22 cellular contexts compared by ENCODE assay signal in the genomic region with DNA sequence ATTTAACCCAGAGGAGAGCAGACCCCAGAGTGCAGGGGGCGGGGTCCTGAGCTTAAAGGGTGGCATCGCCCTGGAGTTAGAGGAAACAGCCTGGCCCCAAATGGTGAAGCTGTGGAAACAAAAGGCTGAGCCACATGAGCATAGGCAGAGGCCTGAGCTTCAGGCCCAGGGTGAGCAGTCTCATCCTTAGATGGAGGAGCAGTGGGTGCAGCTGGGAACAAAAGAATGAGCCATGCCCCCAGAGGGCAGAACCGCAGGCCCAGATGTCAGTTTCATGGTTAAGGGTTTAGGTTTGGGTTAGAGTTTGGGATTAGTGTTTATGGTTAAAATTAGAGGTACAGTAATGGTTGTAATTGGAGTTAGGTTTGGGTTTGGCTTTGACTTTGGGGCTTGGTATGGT. TPM values are rescaled to one million over a fixed set of nuclear protein-coding genes. Genes with fewer than 3 reads are reported as not detected.
A peak's percentile ranks its signal among the peaks of the same experiment; 100 is the strongest.
DNase-seq lines count a peak whose midpoint lies in the region; ATAC-seq, FAIRE-seq and TF ChIP-seq lines count a peak whose summit lies in the region.
"Had no signal": no experiment of that assay in that cellular context is flagged by ENCODE, and none has a peak within 500 bp of the region (broad histone marks: within the 10 kb centered on the region; RNA-seq: fewer than 3 reads in every experiment).

No MANE protein-coding gene starts in this region.

- H4K20me1 ChIP-seq in KMS-11 (ENCODE audit: insufficient read depth): no peaks in the 10 kb centered on the region
- no peaks in the 10 kb centered on the region for H4K20me1 ChIP-seq in osteoblast (ENCODE audit: insufficient read depth, low read length)
- H4K20me1 ChIP-seq: BLaER1 treated with 17β-estradiol and CSF1 and Interleukin-3, amounts not matched to agents 10 nM and 100 nM had no signal

- H3K79me2 ChIP-seq in KMS-11 (ENCODE audit: insufficient read depth, low read depth): no peaks in the 10 kb centered on the region
- H3K79me2 ChIP-seq in osteoblast (ENCODE audit: insufficient read depth, low read length): no peaks in the 10 kb centered on the region

- H3K27me3 ChIP-seq in KMS-11 (ENCODE audit: insufficient read depth, low read depth) (no peaks in the 10 kb centered on the region), osteoblast (ENCODE audit: insufficient read depth, low read length) (no peaks in the 10 kb centered on the region)
- H3K27me3 ChIP-seq: BLaER1 treated with 17β-estradiol and CSF1 and Interleukin-3, amounts not matched to agents 10 nM and 100 nM had no signal

- H3K4me2 ChIP-seq in KMS-11 (peak overlapping the region; percentile 63; the same call in 1 of the 2 replicates), osteoblast (ENCODE audit: insufficient read depth, low read length) (no peak overlapping the region)
- H3K4me2 ChIP-seq: A549; BLaER1 treated with 17β-estradiol and CSF1 and Interleukin-3, amounts not matched to agents 10 nM and 100 nM had no signal

- no peak overlapping the region for H3K9ac ChIP-seq in KMS-11
- H3K9ac ChIP-seq: BLaER1 treated with 17β-estradiol and CSF1 and Interleukin-3, amounts not matched to agents 10 nM and 100 nM had no signal

- TF ChIP-seq CTCF in KMS-11 (conservative IDR thresholded peaks at IDR 0.05; ENCODE audit: low read depth, low read length) (no peak), osteoblast (IDR thresholded peaks at IDR 0.05; ENCODE audit: extremely low read depth, low read depth, low read length) (no peak)

- H3K4me3 ChIP-seq in KMS-11 (IDR thresholded peaks at IDR 0.05; ENCODE audit: insufficient read depth, low read depth, low read length) (no peak overlapping the region), osteoblast (ENCODE audit: insufficient read depth, low read length) (no peak overlapping the region)
- H3K4me3 ChIP-seq: A549; BLaER1 treated with 17β-estradiol and CSF1 and Interleukin-3, amounts not matched to agents 10 nM and 100 nM had no signal

- H3K36me3 ChIP-seq in KMS-11 (ENCODE audit: insufficient read depth) (no peaks in the 10 kb centered on the region), osteoblast (ENCODE audit: insufficient read depth, low read length) (no peaks in the 10 kb centered on the region)

- peak; percentile 5 for FAIRE-seq in GM12891 (lab: Jason Lieb, UNC)
- FAIRE-seq: A549, D721Med, G401.6, GM12892, GM19239 had no signal

- TF ChIP-seq POLR2A in GM12891 (IDR thresholded peaks at IDR 0.05; ENCODE audit: low read depth, low read length): no peak

- H3K27ac ChIP-seq in KMS-11: peak overlapping the region; percentile 55; the same call in 1 of the 2 replicates
- H3K27ac ChIP-seq in osteoblast (ENCODE audit: low read depth, low read length): no peak overlapping the region
- H3K27ac ChIP-seq: 22Rv1; A549; BLaER1 treated with 17β-estradiol and CSF1 and Interleukin-3, amounts not matched to agents 10 nM and 100 nM; C4-2B had no signal

- H3K4me1 ChIP-seq in KMS-11 (ENCODE audit: low read depth, poor library complexity, severe bottlenecking): peaks cover 52% of the 10 kb centered on the region
- no peaks in the 10 kb centered on the region for H3K4me1 ChIP-seq in osteoblast (ENCODE audit: insufficient read depth, low read length)
- H3K4me1 ChIP-seq: A549; BLaER1 treated with 17β-estradiol and CSF1 and Interleukin-3, amounts not matched to agents 10 nM and 100 nM; Caco-2 had no signal

- no peak for ATAC-seq in HG02885 (IDR thresholded peaks at IDR 0.05; ENCODE audit: poor library complexity, unreplicated experiment)
- no peak for ATAC-seq in GM18870 (IDR thresholded peaks at IDR 0.05; ENCODE audit: unreplicated experiment)
- ATAC-seq: A549; CD8-positive, alpha-beta T cell had no signal

- no peaks in the 10 kb centered on the region for H3K9me3 ChIP-seq in osteoblast (ENCODE audit: low read depth, low read length)
- H3K9me3 ChIP-seq: A549, Caco-2 had no signal

- no peak for DNase-seq in GM12891 (ENCODE audit: insufficient read length, low spot score)
- peak; percentile 29 for DNase-seq in osteoblast (ENCODE audit: insufficient read length, low spot score, missing footprints)
- DNase-seq: AML-193; Caco-2; Calu3; CD4-positive, alpha-beta T cell; CD8-positive, alpha-beta T cell; DMS79 treated with DMSO at 0.1 percent for 48 hours; GF-D8 had no signal

- H2AFZ ChIP-seq in KMS-11 (ENCODE audit: low read depth): no peak overlapping the region
- H2AFZ ChIP-seq in osteoblast (ENCODE audit: low read length): no peak overlapping the region

TF ChIP-seq in GM12891, 5 proteins besides CTCF, POLR2A, EP300 and RAD21:
- TF ChIP-seq TAF1 (IDR thresholded peaks at IDR 0.05; ENCODE audit: low read depth, low read length) (no peak), SPI1 (IDR thresholded peaks at IDR 0.05; ENCODE audit: low read depth, low read length) (no peak), PAX5 (IDR thresholded peaks at IDR 0.05; ENCODE audit: insufficient read depth, low read length, severe bottlenecking) (no peak), POLR2AphosphoS5 (IDR thresholded peaks at IDR 0.05; ENCODE audit: low read depth, low read length) (no peak), POU2F2 (IDR thresholded peaks at IDR 0.05; ENCODE audit: low read depth, low read length) (no peak)

RNA-seq across cellular contexts. Expression of a gene that starts 44.4 kb away (rescaled TPM):
- polyA plus RNA-seq in GM12891 (2012; ENCODE audit: low read depth, missing spikeins): 10.4 TPM
- total RNA-seq in osteoblast: not detected in 2 replicates
- total RNA-seq: A172, Caco-2, Calu3 had no signal
- polyA plus RNA-seq: BJ had no signal
